Comparison of ENCODE assay signal across 11 cellular contexts in the genomic region with DNA sequence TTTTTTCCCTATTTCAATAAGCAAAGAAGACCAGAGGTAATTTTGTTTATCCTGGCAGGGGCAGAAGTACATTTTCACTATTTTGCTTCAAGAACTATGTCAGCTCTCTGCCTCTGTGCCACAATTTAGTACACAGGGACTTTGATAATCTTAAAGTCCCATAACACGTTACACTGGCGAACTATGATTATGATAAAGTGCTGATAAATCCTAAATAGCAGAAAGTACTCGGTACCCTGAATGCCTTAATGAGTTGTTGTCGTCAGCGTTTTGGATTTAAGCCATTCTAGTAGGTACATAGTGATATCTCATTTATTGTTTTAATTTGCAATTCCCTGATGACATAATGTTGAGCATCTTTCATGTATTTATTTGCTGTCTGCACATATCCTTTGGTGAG. TPM values are rescaled to one million over a fixed set of nuclear protein-coding genes. Genes with fewer than 3 reads are reported as not detected.
"Had no signal": no experiment of that assay in that cellular context is flagged by ENCODE, and none has a peak within 500 bp of the region (broad histone marks: within the 10 kb centered on the region; RNA-seq: fewer than 3 reads in every experiment).

No MANE protein-coding gene starts in this region.

- H2AFZ ChIP-seq: GM23248 had no signal

- H3K27ac ChIP-seq: GM23248, HL-60 had no signal

- H3K4me3 ChIP-seq: GM23248, HAP-1 had no signal

- H3K4me1 ChIP-seq: HAP-1 had no signal

- DNase-seq: GM23248, GOT3, H7, KBM-7 had no signal

- H3K4me3 Mint-ChIP-seq: IgD-negative memory B cell had no signal

- H3K4me1 Mint-ChIP-seq: IgD-negative memory B cell had no signal

- H3K9ac ChIP-seq: GM23248 had no signal

- ATAC-seq: HCT116, HepG2 had no signal

- H3K27ac Mint-ChIP-seq: IgD-negative memory B cell had no signal

- H3K36me3 ChIP-seq: HAP-1 had no signal

- H3K9me3 ChIP-seq: HAP-1 had no signal

RNA-seq across cellular contexts. Expression of gene PHOX2A, which starts 16.6 kb away (rescaled TPM):
- total RNA-seq: GM23248, H4, HepG2, HT1080 had no signal
- polyA plus RNA-seq: GM23248, HepG2, IgD-negative memory B cell had no signal

RNA-seq across cellular contexts. Expression of gene FOLR2, which starts 44.0 kb away (rescaled TPM):
- total RNA-seq: GM23248, H4, H7, HepG2, HT1080 had no signal
- polyA plus RNA-seq: GM23248 had no signal
